In the genomic region with DNA sequence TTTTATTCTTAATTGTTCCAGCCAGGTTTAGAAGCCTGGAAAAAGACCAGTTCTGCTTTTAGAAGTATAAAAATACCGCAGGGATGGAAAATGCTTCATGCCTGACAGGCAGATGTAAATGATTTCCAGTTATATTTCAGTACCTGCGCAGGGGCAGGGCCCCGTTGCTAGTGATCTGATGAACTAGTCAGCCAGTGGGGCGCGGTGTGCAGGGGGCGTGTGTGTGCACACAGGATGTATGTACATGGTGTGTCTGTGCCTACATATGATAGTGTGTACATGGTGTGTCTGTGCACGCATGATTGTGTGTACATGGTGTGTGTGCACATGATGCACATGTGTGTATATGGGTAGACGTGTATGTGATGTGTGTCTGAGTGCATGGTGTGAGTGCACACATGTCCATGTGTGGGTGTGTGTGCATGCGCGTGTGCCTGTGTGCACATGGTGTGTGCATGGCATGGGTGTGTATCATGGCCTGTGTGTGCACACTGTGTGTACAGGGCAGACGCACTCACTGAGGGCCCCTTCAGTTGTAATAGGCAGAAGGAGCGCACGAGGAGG, we compare ENCODE assay signal across 26 cellular contexts. TPM values are rescaled to one million over a fixed set of nuclear protein-coding genes. Genes with fewer than 3 reads are reported as not detected.
DNase-seq lines count a peak whose midpoint lies in the region; ATAC-seq and TF ChIP-seq lines count a peak whose summit lies in the region.
"Had no signal": no experiment of that assay in that cellular context is flagged by ENCODE, and none has a peak within 500 bp of the region (broad histone marks: within the 10 kb centered on the region; RNA-seq: fewer than 3 reads in every experiment).

No MANE protein-coding gene starts in this region.

- no peaks in the 10 kb centered on the region for H3K9me3 ChIP-seq in DOHH2 (ENCODE audit: control insufficient read depth, insufficient read depth, low read length)
- H3K9me3 ChIP-seq: heart right ventricle, stomach, transverse colon had no signal

- H3K36me3 Mint-ChIP-seq in activated B cell treated with CpG ODN at 0.5 μM for 24 hours (ENCODE audit: low read depth) (peaks cover 5% of the 10 kb centered on the region), HFFc6 (ENCODE audit: low read depth) (no peaks in the 10 kb centered on the region)
- no peaks in the 10 kb centered on the region for H3K36me3 Mint-ChIP-seq in stimulated activated memory B cell treated with anti-CD40 and anti-IgM and Interleukin-4, amounts not matched to agents 10 μg/mL and 1 μg/mL and 100 μg/mL, for 72 hours

- H3K4me1 Mint-ChIP-seq in activated B cell treated with CpG ODN at 0.5 μM for 24 hours (peaks cover 58% of the 10 kb centered on the region), HFFc6 (ENCODE audit: low read depth) (no peaks in the 10 kb centered on the region)
- peaks cover 56% of the 10 kb centered on the region for H3K4me1 Mint-ChIP-seq in stimulated activated memory B cell treated with anti-CD40 and anti-IgM and Interleukin-4, amounts not matched to agents 10 μg/mL and 1 μg/mL and 100 μg/mL, for 72 hours

- ATAC-seq in activated B cell treated with CpG ODN at 0.5 μM for 24 hours (ENCODE audit: low read depth) (peak; percentile 57), HG03097 (IDR thresholded peaks at IDR 0.05; ENCODE audit: low FRiP score, unreplicated experiment) (no peak)
- peak; percentile 56 for ATAC-seq in stimulated activated memory B cell treated with anti-CD40 and anti-IgM and Interleukin-4, amounts not matched to agents 10 μg/mL and 1 μg/mL and 100 μg/mL, for 72 hours
- ATAC-seq: heart right ventricle, left colon, PC-3, Right ventricle myocardium inferior had no signal

- POLR2A ChIA-PET in activated B cell treated with CpG ODN at 0.5 μM for 24 hours (lab: Charles Lee) = interaction anchor here (0.7 kb wide), 1 partner anchor 83 kb away, joined by 3 read pairs; no protein-coding TSS in a partner anchor

- 0 out of 2 replicates have a peak, but pooled peaks cover 3% of the 10 kb centered on the region for H4K20me1 ChIP-seq in DOHH2 (ENCODE audit: control insufficient read depth, insufficient read depth, low read depth, low read length)

- no peak for TF ChIP-seq CTCF in DOHH2 (IDR thresholded peaks at IDR 0.05; ENCODE audit: low read depth, low read length, poor library complexity, severe bottlenecking)
- no peak for TF ChIP-seq CTCF in activated B cell treated with CpG ODN at 0.5 μM for 24 hours (IDR thresholded peaks at IDR 0.05)
- TF ChIP-seq CTCF in HFFc6 (IDR thresholded peaks at IDR 0.05) = no peak

- peaks cover 21% of the 10 kb centered on the region for H3K4me1 ChIP-seq in DOHH2 (ENCODE audit: control insufficient read depth, low read length)

- CTCF ChIA-PET in activated B cell treated with CpG ODN at 0.5 μM for 24 hours (lab: Charles Lee) = interaction anchor here (1.1 to 3.9 kb wide), 4 partner anchors 17 to 138 kb away, joined by 3 to 18 read pairs (median 4); no protein-coding TSS in a partner anchor

- peaks cover 10% of the 10 kb centered on the region for H3K27me3 ChIP-seq in DOHH2 (ENCODE audit: control insufficient read depth, low read length)
- H3K27me3 ChIP-seq: brain microvascular endothelial cell, heart right ventricle, stomach, transverse colon had no signal

- H3K79me2 ChIP-seq in DOHH2 (ENCODE audit: control insufficient read depth, low read length) = no peaks in the 10 kb centered on the region

- H3K4me3 ChIP-seq in DOHH2 (ENCODE audit: low read length) = no peak overlapping the region
- H3K4me3 ChIP-seq: heart right ventricle, skin epidermis, stomach, transverse colon had no signal

- peak overlapping the region; percentile 12; the same call in 1 of the 2 replicates for H3K4me2 ChIP-seq in DOHH2 (ENCODE audit: low read length)

- DNase-seq in activated B cell treated with CpG ODN at 0.5 μM for 24 hours (no peak), germinal center (ENCODE audit: low spot score) (peak; percentile 33), HFFc6 (no peak)
- no peak for DNase-seq in stimulated activated CD4-positive, alpha-beta T cell treated with anti-CD3 and anti-CD28 coated beads, Interleukin-2, amount 100 ng/mL, for 24 hours
- DNase-seq: activated CD4-positive, alpha-beta T cell treated with anti-CD3 and anti-CD28 coated beads, Interleukin-2, amount 10 ng/mL, durations not matched to agents 7 days and 5 days; activated gamma-delta T cell treated with Interleukin-2 at 50 U/mL for 16 hours; activated T-cell treated with anti-CD3 and anti-CD28 coated beads, Interleukin-2, amount 50 U/mL, for 24 hours; brain microvascular endothelial cell; effector CD8-positive, alpha-beta T cell; erythroblast; heart right ventricle; left colon; NCI-H1436 treated with DMSO at 0.1 percent for 48 hours; NCI-H446 treated with DMSO at 0.1 percent for 48 hours; occipital lobe; PC-3; stomach; T-helper 9 cell; transverse colon; WERI-Rb-1 had no signal

- no peaks in the 10 kb centered on the region for H3K9me3 Mint-ChIP-seq in activated B cell treated with CpG ODN at 0.5 μM for 24 hours
- no peaks in the 10 kb centered on the region for H3K9me3 Mint-ChIP-seq in stimulated activated memory B cell treated with anti-CD40 and anti-IgM and Interleukin-4, amounts not matched to agents 10 μg/mL and 1 μg/mL and 100 μg/mL, for 72 hours
- peaks cover 4% of the 10 kb centered on the region for H3K9me3 Mint-ChIP-seq in HFFc6
- H3K9me3 Mint-ChIP-seq: activated CD4-positive, alpha-beta T cell treated with anti-CD3 and anti-CD28 coated beads, Interleukin-2, amount 10 ng/mL, durations not matched to agents 7 days and 5 days; activated T-cell treated with anti-CD3 and anti-CD28 coated beads, Interleukin-2, amount 50 U/mL, for 24 hours; CD14-positive monocyte had no signal

- H3K4me3 Mint-ChIP-seq in activated B cell treated with CpG ODN at 0.5 μM for 24 hours (no peak overlapping the region), HFFc6 (no peak overlapping the region)
- H3K4me3 Mint-ChIP-seq in stimulated activated memory B cell treated with anti-CD40 and anti-IgM and Interleukin-4, amounts not matched to agents 10 μg/mL and 1 μg/mL and 100 μg/mL, for 72 hours = no peak overlapping the region
- H3K4me3 Mint-ChIP-seq: activated CD4-positive, alpha-beta T cell treated with anti-CD3 and anti-CD28 coated beads, Interleukin-2, amount 10 ng/mL, durations not matched to agents 7 days and 5 days; activated T-cell treated with anti-CD3 and anti-CD28 coated beads, Interleukin-2, amount 50 U/mL, for 24 hours; CD14-positive monocyte had no signal

- H3K27me3 Mint-ChIP-seq in activated B cell treated with CpG ODN at 0.5 μM for 24 hours (no peaks in the 10 kb centered on the region), HFFc6 (ENCODE audit: insufficient read depth) (peaks cover 7% of the 10 kb centered on the region)
- H3K27me3 Mint-ChIP-seq in stimulated activated memory B cell treated with anti-CD40 and anti-IgM and Interleukin-4, amounts not matched to agents 10 μg/mL and 1 μg/mL and 100 μg/mL, for 72 hours = no peaks in the 10 kb centered on the region
- H3K27me3 Mint-ChIP-seq: activated CD4-positive, alpha-beta T cell treated with anti-CD3 and anti-CD28 coated beads, Interleukin-2, amount 10 ng/mL, durations not matched to agents 7 days and 5 days; activated T-cell treated with anti-CD3 and anti-CD28 coated beads, Interleukin-2, amount 50 U/mL, for 24 hours had no signal

- H3K27ac Mint-ChIP-seq in activated B cell treated with CpG ODN at 0.5 μM for 24 hours (no peak overlapping the region), HFFc6 (no peak overlapping the region)
- H3K27ac Mint-ChIP-seq in stimulated activated memory B cell treated with anti-CD40 and anti-IgM and Interleukin-4, amounts not matched to agents 10 μg/mL and 1 μg/mL and 100 μg/mL, for 72 hours = no peak overlapping the region
- H3K27ac Mint-ChIP-seq: activated CD4-positive, alpha-beta T cell treated with anti-CD3 and anti-CD28 coated beads, Interleukin-2, amount 10 ng/mL, durations not matched to agents 7 days and 5 days had no signal

- intact Hi-C loops in activated B cell treated with CpG ODN at 0.5 μM for 24 hours (cut with micrococcal nuclease) = loop anchor here (5.0 kb wide), 1 partner anchor 438 kb away; no protein-coding TSS in a partner anchor

- no peaks in the 10 kb centered on the region for H3K9me2 ChIP-seq in DOHH2 (replicated peaks; ENCODE audit: control insufficient read depth, low read length)

- no peak overlapping the region for H3K27ac ChIP-seq in DOHH2 (ENCODE audit: low read depth, low read length)
- H3K27ac ChIP-seq: brain microvascular endothelial cell, heart right ventricle, skin epidermis, stomach, transverse colon, WERI-Rb-1 had no signal

- no peaks in the 10 kb centered on the region for H3K36me3 ChIP-seq in DOHH2 (ENCODE audit: control insufficient read depth, low read length)
- H3K36me3 ChIP-seq: brain microvascular endothelial cell, heart right ventricle, stomach, transverse colon, WERI-Rb-1 had no signal

- H3F3A ChIP-seq in DOHH2 (ENCODE audit: control insufficient read depth, insufficient read depth) = no peaks in the 10 kb centered on the region

RNA-seq across cellular contexts. Expression of a gene that starts 36.2 kb away (rescaled TPM):
- total RNA-seq in activated B cell treated with CpG ODN at 0.5 μM for 24 hours = 2.3 and 3.4 TPM in 2 replicates
- not detected for total RNA-seq in HFFc6 (2021; fragmentation: NEBNext Ultra II Directional; extraction: Animal tissue kit (Norgen Biotek cat#: 25700))
